In genomic region chr2:65637061-65637460, GRCh38 we compare ENCODE assay signal across 31 cellular contexts.
"Had no signal": no experiment of that assay in that cellular context is flagged by ENCODE, and none has a peak within 500 bp of the region (broad histone marks: within the 10 kb centered on the region; RNA-seq: fewer than 3 reads in every experiment).

No MANE protein-coding gene starts in this region.

- H3K27me3 ChIP-seq: adrenal gland, Peyer's patch had no signal

- H3K9me3 Mint-ChIP-seq: activated CD4-positive, alpha-beta T cell treated with anti-CD3 and anti-CD28 coated beads, Interleukin-2, amount 10 ng/mL, durations not matched to agents 7 days and 5 days; activated naive CD4-positive, alpha-beta T cell treated with anti-CD3 and anti-CD28 coated beads, Interleukin-2, amount 50 U/mL, for 24 hours; activated naive CD8-positive, alpha-beta T cell treated with anti-CD3 and anti-CD28 coated beads, Interleukin-2, amount 10 ng/mL, durations not matched to agents 7 days and 5 days; activated T-cell treated with anti-CD3 and anti-CD28 coated beads, Interleukin-2, amount 50 U/mL, for 24 hours; activated T-helper 2 cell treated with anti-CD3 and anti-CD28 coated beads, Interferon-gamma antibody, Interleukin-2, Interleukin-4, amounts not matched to agents 10 μg/mL and 5 μg/mL and 100 μg/mL, durations not matched to agents 14 hours and 24 hours and 36 hours; T-helper 1 cell treated with Interleukin-12 subunit alpha and Interleukin-12 subunit beta and Interleukin-4 antibody, amounts not matched to agents 30 μg/mL and 1 μg/mL, for 36 hours; T-helper 2 cell treated with Interferon-gamma antibody and Interleukin-4, amounts not matched to agents 5 μg/mL and 100 μg/mL, for 36 hours had no signal

- H3K4me1 ChIP-seq: adrenal gland, Peyer's patch had no signal

- H3K9me3 ChIP-seq: adrenal gland, Peyer's patch had no signal

- ATAC-seq: activated CD4-positive, alpha-beta T cell treated with anti-CD3 and anti-CD28 coated beads for 36 hours; activated CD4-positive, CD25-positive, alpha-beta regulatory T cell treated with anti-CD3 and anti-CD28 coated beads, Interleukin-2, amount 50 U/mL, for 24 hours; activated CD8-positive, alpha-beta T cell treated with anti-CD3 and anti-CD28 coated beads, Interleukin-2, amount 10 ng/mL, durations not matched to agents 7 days and 5 days; PC-3; WTC11 had no signal

- DNase-seq: activated CD4-positive, alpha-beta T cell treated with anti-CD3 and anti-CD28 coated beads for 36 hours; activated CD4-positive, alpha-beta T cell treated with anti-CD3 and anti-CD28 coated beads, Interleukin-2, amount 10 ng/mL, durations not matched to agents 7 days and 5 days; activated CD4-positive, alpha-beta T cell treated with anti-CD3 and anti-CD28 coated beads, Interleukin-2, amount 50 U/mL, for 48 hours; activated CD8-positive, alpha-beta T cell treated with anti-CD3 and anti-CD28 coated beads, Interleukin-2, amount 10 ng/mL, durations not matched to agents 7 days and 5 days; activated gamma-delta T cell; activated naive CD4-positive, alpha-beta T cell treated with Interleukin-2 at 50 U/mL for 16 hours; activated naive CD8-positive, alpha-beta T cell treated with anti-CD3 and anti-CD28 coated beads, Interleukin-2, amount 10 ng/mL, durations not matched to agents 7 days and 5 days; activated T-cell treated with anti-CD3 and anti-CD28 coated beads, Interleukin-2, amount 50 U/mL, for 24 hours; adrenal gland; anterior cingulate cortex; brain microvascular endothelial cell; central memory CD4-positive, alpha-beta T cell; NCI-H1092 treated with DMSO at 0.1 percent for 48 hours; NCI-H1417 treated with DMSO at 0.1 percent for 48 hours; NCI-H1694; NCI-H1930; NCI-H2081 treated with DMSO at 0.1 percent for 48 hours; NCI-H345; NCI-H524 treated with DMSO at 0.1 percent for 48 hours; NK-92 treated with Interleukin-12 subunit alpha and Interleukin-12 subunit beta, amount 100 ng/mL, for 24 hours; PC-3; Peyer's patch; RPMI8226; SIG-M5 had no signal

- FAIRE-seq: TTC549 had no signal

- H3K4me3 ChIP-seq: adrenal gland, Peyer's patch had no signal

- H3K36me3 ChIP-seq: adrenal gland, brain microvascular endothelial cell, Peyer's patch had no signal

- H3K4me3 Mint-ChIP-seq: activated CD4-positive, alpha-beta T cell treated with anti-CD3 and anti-CD28 coated beads for 36 hours; activated CD4-positive, alpha-beta T cell treated with anti-CD3 and anti-CD28 coated beads, Interleukin-2, amount 10 ng/mL, durations not matched to agents 7 days and 5 days; activated CD8-positive, alpha-beta T cell treated with anti-CD3 and anti-CD28 coated beads, Interleukin-2, amount 10 ng/mL, durations not matched to agents 7 days and 5 days; activated naive CD4-positive, alpha-beta T cell treated with anti-CD3 and anti-CD28 coated beads, Interleukin-2, amount 50 U/mL, for 24 hours; activated naive CD8-positive, alpha-beta T cell treated with anti-CD3 and anti-CD28 coated beads, Interleukin-2, amount 10 ng/mL, durations not matched to agents 7 days and 5 days; activated T-cell treated with anti-CD3 and anti-CD28 coated beads, Interleukin-2, amount 50 U/mL, for 24 hours; T-helper 1 cell treated with Interleukin-12 subunit alpha and Interleukin-12 subunit beta and Interleukin-4 antibody, amounts not matched to agents 30 μg/mL and 1 μg/mL, for 36 hours; T-helper 2 cell treated with Interferon-gamma antibody and Interleukin-4, amounts not matched to agents 5 μg/mL and 100 μg/mL, for 36 hours; WTC11 had no signal

- H3K27ac ChIP-seq: adrenal gland, brain microvascular endothelial cell, Peyer's patch had no signal

- H3K27ac Mint-ChIP-seq: activated CD4-positive, alpha-beta T cell treated with anti-CD3 and anti-CD28 coated beads for 36 hours; activated CD4-positive, alpha-beta T cell treated with anti-CD3 and anti-CD28 coated beads, Interleukin-2, amount 10 ng/mL, durations not matched to agents 7 days and 5 days; activated CD8-positive, alpha-beta T cell treated with anti-CD3 and anti-CD28 coated beads, Interleukin-2, amount 10 ng/mL, durations not matched to agents 7 days and 5 days; activated naive CD4-positive, alpha-beta T cell treated with anti-CD3 and anti-CD28 coated beads, Interleukin-2, amount 50 U/mL, for 24 hours; activated naive CD8-positive, alpha-beta T cell treated with anti-CD3 and anti-CD28 coated beads, Interleukin-2, amount 10 ng/mL, durations not matched to agents 7 days and 5 days; activated T-cell treated with anti-CD3 and anti-CD28 coated beads, Interleukin-2, amount 50 U/mL, for 24 hours; activated T-helper 2 cell treated with anti-CD3 and anti-CD28 coated beads, Interferon-gamma antibody, Interleukin-2, Interleukin-4, amounts not matched to agents 10 μg/mL and 5 μg/mL and 100 μg/mL, durations not matched to agents 14 hours and 24 hours and 36 hours; T-helper 1 cell treated with Interleukin-12 subunit alpha and Interleukin-12 subunit beta and Interleukin-4 antibody, amounts not matched to agents 30 μg/mL and 1 μg/mL, for 36 hours; T-helper 2 cell treated with Interferon-gamma antibody and Interleukin-4, amounts not matched to agents 5 μg/mL and 100 μg/mL, for 36 hours; WTC11 had no signal

- H3K36me3 Mint-ChIP-seq: activated naive CD4-positive, alpha-beta T cell treated with anti-CD3 and anti-CD28 coated beads, Interleukin-2, amount 50 U/mL, for 24 hours; activated naive CD8-positive, alpha-beta T cell treated with anti-CD3 and anti-CD28 coated beads, Interleukin-2, amount 10 ng/mL, durations not matched to agents 7 days and 5 days; WTC11 had no signal
